8 cellular contexts compared by ENCODE assay signal in genomic region chr10:125629758-125630376, GRCh38. TPM values are rescaled to one million over a fixed set of nuclear protein-coding genes. Genes with fewer than 3 reads are reported as not detected.
DNase-seq lines count a peak whose midpoint lies in the region; ATAC-seq and TF ChIP-seq lines count a peak whose summit lies in the region.

No MANE protein-coding gene starts in this region.

- no peak overlapping the region for H3K4me3 ChIP-seq in CD8-positive, alpha-beta T cell (ENCODE audit: low read depth, low read length)
- no peak overlapping the region for H3K4me3 ChIP-seq in thyroid gland (replicated peaks in 1 of 3)

- H3K4me1 ChIP-seq in CD8-positive, alpha-beta T cell (ENCODE audit: insufficient read depth, low read length), result no peaks in the 10 kb centered on the region
- no peaks in the 10 kb centered on the region for H3K4me1 ChIP-seq in thyroid gland

- ATAC-seq in GM21619 (IDR thresholded peaks at IDR 0.05; ENCODE audit: unreplicated experiment) (peak; percentile 64), HG02759 (IDR thresholded peaks at IDR 0.05; ENCODE audit: unreplicated experiment) (no peak)
- no peak for ATAC-seq in CD8-positive, alpha-beta T cell

- H3K27me3 Mint-ChIP-seq in chondrocyte (ENCODE audit: low read depth), result peaks cover 31% of the 10 kb centered on the region
- H3K27me3 Mint-ChIP-seq in CD8-positive, alpha-beta T cell (ENCODE audit: low read depth), result peaks cover 5% of the 10 kb centered on the region

- no peak overlapping the region for H3K27ac ChIP-seq in CD8-positive, alpha-beta T cell (ENCODE audit: low read depth, low read length)
- no peak overlapping the region for H3K27ac ChIP-seq in thyroid gland

- H3K36me3 ChIP-seq in CD8-positive, alpha-beta T cell (ENCODE audit: insufficient read depth, low read length), result no peaks in the 10 kb centered on the region
- no peaks in the 10 kb centered on the region for H3K36me3 ChIP-seq in thyroid gland

- no peaks in the 10 kb centered on the region for H3K9me3 Mint-ChIP-seq in chondrocyte (ENCODE audit: low read depth)
- H3K9me3 Mint-ChIP-seq in CD8-positive, alpha-beta T cell, result no peaks in the 10 kb centered on the region

- H3K9me3 ChIP-seq in CD8-positive, alpha-beta T cell (ENCODE audit: low read length), result no peaks in the 10 kb centered on the region
- no peaks in the 10 kb centered on the region for H3K9me3 ChIP-seq in thyroid gland

- no peak overlapping the region for H3K27ac Mint-ChIP-seq in chondrocyte (ENCODE audit: unreplicated experiment)
- H3K27ac Mint-ChIP-seq in CD8-positive, alpha-beta T cell, result no peak overlapping the region

- POLR2A ChIA-PET in CD8-positive, alpha-beta T cell (lab: Charles Lee), result no interaction called here

- intact Hi-C loops in CD8-positive, alpha-beta T cell (cut with DNase I, micrococcal nuclease), result no loop called here
- intact Hi-C loops in thyroid gland (cut with DNase I), result no loop called here

- no peaks in the 10 kb centered on the region for H3K27me3 ChIP-seq in CD8-positive, alpha-beta T cell (ENCODE audit: insufficient read depth, low read length)
- no peaks in the 10 kb centered on the region for H3K27me3 ChIP-seq in thyroid gland

- H3K4me3 Mint-ChIP-seq in chondrocyte (ENCODE audit: unreplicated experiment), result no peak overlapping the region
- no peak overlapping the region for H3K4me3 Mint-ChIP-seq in CD8-positive, alpha-beta T cell

- no peaks in the 10 kb centered on the region for H3K4me1 Mint-ChIP-seq in chondrocyte (ENCODE audit: low read depth)
- no peaks in the 10 kb centered on the region for H3K4me1 Mint-ChIP-seq in CD8-positive, alpha-beta T cell (ENCODE audit: low read depth)

- TF ChIP-seq CTCF in chondrocyte (IDR thresholded peaks at IDR 0.05) (peak; percentile 79), thyroid gland (IDR thresholded peaks at IDR 0.05) (peak in 2 of 6 experiments; percentile 16 to 24)
- no peak for TF ChIP-seq CTCF in CD8-positive, alpha-beta T cell (IDR thresholded peaks at IDR 0.05)

- no peaks in the 10 kb centered on the region for H3K36me3 Mint-ChIP-seq in chondrocyte (ENCODE audit: low read depth)
- no peaks in the 10 kb centered on the region for H3K36me3 Mint-ChIP-seq in CD8-positive, alpha-beta T cell

- DNase-seq in CMK (ENCODE audit: low read depth) (peak; percentile 24), NCI-H2227 treated with DMSO at 0.1 percent for 48 hours (lab: John Stamatoyannopoulos, UW) (peak; percentile 7), chondrocyte (ENCODE audit: low spot score) (no peak), retina (peak; percentile 28), thyroid gland (no peak)
- no peak for DNase-seq in CD8-positive, alpha-beta T cell

- 91 to 94% methylated on average over 3 of the region's 3 CpGs for WGBS in thyroid gland, 2 donors

- TF ChIP-seq POLR2A in thyroid gland (IDR thresholded peaks at IDR 0.05), result no peak

- CTCF ChIA-PET in CD8-positive, alpha-beta T cell (lab: Charles Lee), result interaction anchor here (1.5 kb wide), 1 partner anchor 10 kb away, joined by 3 read pairs; no protein-coding TSS in a partner anchor

RNA-seq across cellular contexts. Expression of gene TEX36, which starts 53.1 kb away (rescaled TPM):
- total RNA-seq in chondrocyte, result not detected in 3 replicates
- total RNA-seq in CD8-positive, alpha-beta T cell, result not detected
- not detected for total RNA-seq in thyroid gland

Comparison
In these comparisons a context has a peak if more than half of its experiments do, and no peak if none do; other contexts are left out.
1. DNase-seq: peak in CMK (single experiment), NCI-H2227 treated with DMSO at 0.1 percent for 48 hours (single experiment) and retina (single experiment); none in chondrocyte (single experiment), CD8-positive, alpha-beta T cell (0 of 7) and thyroid gland (0 of 2).